Comparison of ENCODE assay signal across 8 cellular contexts in the genomic region with DNA sequence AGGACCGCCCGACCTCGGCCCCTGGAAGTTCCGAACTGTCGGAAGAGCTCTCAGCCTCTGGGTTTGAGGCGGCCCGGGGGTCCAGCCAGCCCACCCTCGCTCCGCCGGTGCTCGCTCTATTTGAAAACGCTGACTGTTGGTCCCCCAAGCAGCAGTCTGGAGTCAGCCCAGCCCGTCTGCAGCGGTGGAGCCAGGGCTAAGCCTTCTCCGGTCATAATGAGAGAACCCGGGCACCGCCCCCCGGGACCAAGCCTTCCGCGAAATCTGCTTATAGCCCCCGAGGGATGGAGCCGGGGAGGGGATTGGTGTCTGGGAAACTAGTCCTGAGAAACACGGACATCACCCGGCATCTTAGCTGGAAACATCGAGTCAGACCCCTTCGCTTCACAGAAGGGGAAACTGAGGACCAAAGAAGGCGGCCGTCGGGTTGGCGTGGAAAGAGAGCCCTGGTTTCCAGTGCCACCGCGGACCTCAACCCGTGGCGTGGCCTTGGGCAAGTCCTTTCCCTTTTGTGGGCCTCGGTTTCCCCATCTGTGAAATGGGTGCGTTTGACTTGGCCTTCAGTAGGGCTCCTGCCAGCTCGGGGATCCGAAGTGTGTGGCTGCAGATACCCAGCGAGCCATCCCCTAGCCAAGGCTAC. TPM values are rescaled to one million over a fixed set of nuclear protein-coding genes. Genes with fewer than 3 reads are reported as not detected.
DNase-seq lines count a peak whose midpoint lies in the region; ATAC-seq lines count a peak whose summit lies in the region.

No MANE protein-coding gene starts in this region.

- H3K4me1 Mint-ChIP-seq in activated T-helper 2 cell treated with anti-CD3 and anti-CD28 coated beads, Interferon-gamma antibody, Interleukin-2, Interleukin-4, amounts not matched to agents 10 μg/mL and 5 μg/mL and 100 μg/mL, durations not matched to agents 14 hours and 24 hours and 36 hours (ENCODE audit: low read depth) = peaks cover 62% of the 10 kb centered on the region

- peak; percentile 0 for ATAC-seq in HG02852 (IDR thresholded peaks at IDR 0.05; ENCODE audit: unreplicated experiment)
- ATAC-seq in activated CD4-positive, CD25-positive, alpha-beta regulatory T cell treated with anti-CD3 and anti-CD28 coated beads, Interleukin-2, amount 50 U/mL, for 24 hours = no peak
- ATAC-seq in GM19351 (IDR thresholded peaks at IDR 0.05; ENCODE audit: unreplicated experiment) = no peak

- no peaks in the 10 kb centered on the region for H3K9me3 ChIP-seq in iPS-18c (ENCODE audit: control insufficient read depth, insufficient read depth, low read length)

- intact Hi-C loops in activated T-helper 2 cell treated with anti-CD3 and anti-CD28 coated beads, Interferon-gamma antibody, Interleukin-2, Interleukin-4, amounts not matched to agents 10 μg/mL and 5 μg/mL and 100 μg/mL, durations not matched to agents 14 hours and 24 hours and 36 hours (cut with micrococcal nuclease) = no loop called here

- no peak for DNase-seq in activated T-helper 2 cell treated with anti-CD3 and anti-CD28 coated beads, Interferon-gamma antibody, Interleukin-2, Interleukin-4, amounts not matched to agents 10 μg/mL and 5 μg/mL and 100 μg/mL, durations not matched to agents 14 hours and 24 hours and 36 hours (ENCODE audit: low spot score)
- peak; percentile 20 for DNase-seq in stimulated activated CD4-positive, alpha-beta T cell treated with anti-CD3 and anti-CD28 coated beads, Interleukin-4, amount 100 ng/mL, for 1 hour
- DNase-seq in NCI-H1105 (lab: John Stamatoyannopoulos, UW) (no peak), hepatic stellate cell (ENCODE audit: low spot score) (no peak)

- peak overlapping the region; percentile 84 for H3K4me3 ChIP-seq in iPS-18c (ENCODE audit: insufficient read depth, low read depth, low read length)

- peak overlapping the region; percentile 84 for H3K27ac Mint-ChIP-seq in activated T-helper 2 cell treated with anti-CD3 and anti-CD28 coated beads, Interferon-gamma antibody, Interleukin-2, Interleukin-4, amounts not matched to agents 10 μg/mL and 5 μg/mL and 100 μg/mL, durations not matched to agents 14 hours and 24 hours and 36 hours

- H3K4me3 Mint-ChIP-seq in activated T-helper 2 cell treated with anti-CD3 and anti-CD28 coated beads, Interferon-gamma antibody, Interleukin-2, Interleukin-4, amounts not matched to agents 10 μg/mL and 5 μg/mL and 100 μg/mL, durations not matched to agents 14 hours and 24 hours and 36 hours (ENCODE audit: low read depth) = peak overlapping the region; percentile 94

- H3K27me3 Mint-ChIP-seq in activated T-helper 2 cell treated with anti-CD3 and anti-CD28 coated beads, Interferon-gamma antibody, Interleukin-2, Interleukin-4, amounts not matched to agents 10 μg/mL and 5 μg/mL and 100 μg/mL, durations not matched to agents 14 hours and 24 hours and 36 hours (ENCODE audit: low read depth) = no peaks in the 10 kb centered on the region

- H3K9me3 Mint-ChIP-seq in activated T-helper 2 cell treated with anti-CD3 and anti-CD28 coated beads, Interferon-gamma antibody, Interleukin-2, Interleukin-4, amounts not matched to agents 10 μg/mL and 5 μg/mL and 100 μg/mL, durations not matched to agents 14 hours and 24 hours and 36 hours = no peaks in the 10 kb centered on the region

- H3K36me3 Mint-ChIP-seq in activated T-helper 2 cell treated with anti-CD3 and anti-CD28 coated beads, Interferon-gamma antibody, Interleukin-2, Interleukin-4, amounts not matched to agents 10 μg/mL and 5 μg/mL and 100 μg/mL, durations not matched to agents 14 hours and 24 hours and 36 hours (ENCODE audit: low read depth) = peaks cover 54% of the 10 kb centered on the region

RNA-seq across cellular contexts. Expression of gene ADAM19, which starts 1.0 kb away (rescaled TPM):
- 229 and 237 TPM in 2 replicates for total RNA-seq in activated T-helper 2 cell treated with anti-CD3 and anti-CD28 coated beads, Interferon-gamma antibody, Interleukin-2, Interleukin-4, amounts not matched to agents 10 μg/mL and 5 μg/mL and 100 μg/mL, durations not matched to agents 14 hours and 24 hours and 36 hours
